8 cellular contexts compared by ENCODE assay signal in the genomic region with DNA sequence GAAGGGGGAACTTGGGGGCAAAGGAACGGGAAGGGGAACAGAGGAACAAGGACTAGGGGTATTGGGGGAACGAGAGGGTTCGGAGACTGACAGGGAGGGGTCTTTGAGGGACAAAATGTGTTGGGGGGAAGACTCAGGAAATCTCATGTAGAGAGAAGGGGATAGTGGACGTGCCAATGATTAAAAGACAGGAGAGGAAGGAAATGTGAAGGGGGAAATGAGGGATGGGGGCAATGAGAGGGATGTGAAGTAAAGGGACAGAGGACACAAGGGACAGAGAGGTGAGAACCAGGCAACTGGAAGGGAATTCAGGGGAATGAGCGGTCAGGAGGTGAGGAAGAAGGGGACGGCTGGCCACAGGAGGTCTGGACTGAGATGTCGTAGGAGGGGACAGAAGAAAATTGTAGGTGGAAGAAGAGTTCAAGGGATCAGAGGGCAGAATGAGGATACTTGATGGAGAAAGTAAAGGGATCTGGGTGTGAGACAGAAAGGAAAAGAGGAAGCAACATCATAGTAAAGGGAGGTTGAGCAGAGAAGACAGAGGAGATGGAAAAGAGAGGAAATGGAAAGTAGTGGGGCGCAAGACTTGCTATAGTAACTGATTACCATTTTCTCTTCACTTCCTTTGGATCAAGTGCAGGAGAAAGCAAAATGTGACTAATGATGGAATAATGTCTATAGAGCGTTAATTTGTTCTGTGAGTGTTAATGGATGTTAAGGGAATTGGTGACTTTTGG. TPM values are rescaled to one million over a fixed set of nuclear protein-coding genes. Genes with fewer than 3 reads are reported as not detected.
DNase-seq lines count a peak whose midpoint lies in the region; ATAC-seq, FAIRE-seq and TF ChIP-seq lines count a peak whose summit lies in the region.

No MANE protein-coding gene starts in this region.

- peak overlapping the region; percentile 96 for H3K4me3 Mint-ChIP-seq in activated T-helper 2 cell treated with anti-CD3 and anti-CD28 coated beads, Interferon-gamma antibody, Interleukin-2, Interleukin-4, amounts not matched to agents 10 μg/mL and 5 μg/mL and 100 μg/mL, durations not matched to agents 14 hours and 24 hours and 36 hours (ENCODE audit: low read depth)

- H3K9me3 Mint-ChIP-seq in activated T-helper 2 cell treated with anti-CD3 and anti-CD28 coated beads, Interferon-gamma antibody, Interleukin-2, Interleukin-4, amounts not matched to agents 10 μg/mL and 5 μg/mL and 100 μg/mL, durations not matched to agents 14 hours and 24 hours and 36 hours, result no peaks in the 10 kb centered on the region

- no peak for FAIRE-seq in keratinocyte (lab: Jason Lieb, UNC)

- peak overlapping the region; percentile 88 for H3K4me2 ChIP-seq in keratinocyte (ENCODE audit: control insufficient read depth, extremely low read depth, insufficient read depth, low read depth, low read length)

- H3K27me3 Mint-ChIP-seq in activated T-helper 2 cell treated with anti-CD3 and anti-CD28 coated beads, Interferon-gamma antibody, Interleukin-2, Interleukin-4, amounts not matched to agents 10 μg/mL and 5 μg/mL and 100 μg/mL, durations not matched to agents 14 hours and 24 hours and 36 hours (ENCODE audit: low read depth), result no peaks in the 10 kb centered on the region

- H3K27ac Mint-ChIP-seq in activated T-helper 2 cell treated with anti-CD3 and anti-CD28 coated beads, Interferon-gamma antibody, Interleukin-2, Interleukin-4, amounts not matched to agents 10 μg/mL and 5 μg/mL and 100 μg/mL, durations not matched to agents 14 hours and 24 hours and 36 hours, result peak overlapping the region; percentile 86

- intact Hi-C loops in activated T-helper 2 cell treated with anti-CD3 and anti-CD28 coated beads, Interferon-gamma antibody, Interleukin-2, Interleukin-4, amounts not matched to agents 10 μg/mL and 5 μg/mL and 100 μg/mL, durations not matched to agents 14 hours and 24 hours and 36 hours (cut with micrococcal nuclease), result loop anchor here (2.0 to 10.0 kb wide), 5 partner anchors 33 to 485 kb away; partner anchors contain the start of genes APH1B, RPS27L and TPM1

- H3K9ac ChIP-seq in HUES6 (ENCODE audit: low read length), result peak overlapping the region; percentile 73
- peak overlapping the region; percentile 76 for H3K9ac ChIP-seq in keratinocyte (ENCODE audit: control insufficient read depth, extremely low read depth, insufficient read depth, low read length)

- H3K36me3 Mint-ChIP-seq in activated T-helper 2 cell treated with anti-CD3 and anti-CD28 coated beads, Interferon-gamma antibody, Interleukin-2, Interleukin-4, amounts not matched to agents 10 μg/mL and 5 μg/mL and 100 μg/mL, durations not matched to agents 14 hours and 24 hours and 36 hours (ENCODE audit: low read depth), result peaks cover 40% of the 10 kb centered on the region

- H3K4me1 ChIP-seq in BE2C (peaks cover 13% of the 10 kb centered on the region), HUES6 (ENCODE audit: control insufficient read depth, insufficient read depth, low read length) (peaks cover 23% of the 10 kb centered on the region), keratinocyte (ENCODE audit: control insufficient read depth, extremely low read depth, insufficient read depth, low read length) (peaks cover 41% of the 10 kb centered on the region)

- no peak overlapping the region for H3K27ac ChIP-seq in HUES6 (ENCODE audit: low read depth, low read length)
- peak overlapping the region; percentile 60 for H3K27ac ChIP-seq in keratinocyte (ENCODE audit: control insufficient read depth, insufficient read depth, low read length)
- peak overlapping the region; percentile 65 for H3K27ac ChIP-seq in temporal lobe (ENCODE audit: low read depth, low read length)

- TF ChIP-seq CTCF in BE2C (IDR thresholded peaks at IDR 0.05; ENCODE audit: low read depth, low read length), result no peak
- TF ChIP-seq CTCF in keratinocyte (optimal IDR thresholded peaks at IDR 0.05 in 1 of 3, IDR thresholded peaks at IDR 0.05 in 1 of 3, conservative IDR thresholded peaks at IDR 0.05 in 1 of 3; ENCODE audit: extremely low read depth in 1 of 3, insufficient read depth in 2 of 3, low read length in 3 of 3), result no peak

- peaks cover 45% of the 10 kb centered on the region for H3K4me1 Mint-ChIP-seq in activated T-helper 2 cell treated with anti-CD3 and anti-CD28 coated beads, Interferon-gamma antibody, Interleukin-2, Interleukin-4, amounts not matched to agents 10 μg/mL and 5 μg/mL and 100 μg/mL, durations not matched to agents 14 hours and 24 hours and 36 hours (ENCODE audit: low read depth)

- H3K9me3 ChIP-seq in BE2C, result no peaks in the 10 kb centered on the region
- H3K9me3 ChIP-seq in HUES6 (ENCODE audit: control insufficient read depth, insufficient read depth, low read depth, low read length), result no peaks in the 10 kb centered on the region
- H3K9me3 ChIP-seq in keratinocyte (ENCODE audit: control insufficient read depth, low read depth, low read length), result no peaks in the 10 kb centered on the region

- peak overlapping the region; percentile 72 for H2AFZ ChIP-seq in keratinocyte (ENCODE audit: control insufficient read depth, low read length)

- DNase-seq in BE2C (no peak), keratinocyte (ENCODE audit: low read depth, low spot score) (no peak), NCI-H510A (lab: John Stamatoyannopoulos, UW) (no peak), HPDE6-E6E7 (ENCODE audit: extremely low spot score) (no peak)
- DNase-seq in activated T-helper 2 cell treated with anti-CD3 and anti-CD28 coated beads, Interferon-gamma antibody, Interleukin-2, Interleukin-4, amounts not matched to agents 10 μg/mL and 5 μg/mL and 100 μg/mL, durations not matched to agents 14 hours and 24 hours and 36 hours (ENCODE audit: low spot score), result no peak

- H3K27me3 ChIP-seq in BE2C, result no peaks in the 10 kb centered on the region
- no peaks in the 10 kb centered on the region for H3K27me3 ChIP-seq in HUES6 (ENCODE audit: control insufficient read depth, insufficient read depth, low read length)
- no peaks in the 10 kb centered on the region for H3K27me3 ChIP-seq in keratinocyte (ENCODE audit: control insufficient read depth, extremely low read depth, insufficient read depth, low read length)

- ATAC-seq in GM19397 (IDR thresholded peaks at IDR 0.05; ENCODE audit: unreplicated experiment), result no peak

- dilution Hi-C loops in keratinocyte (cut with MboI; ENCODE audit: extremely low pct_ligation_motif_present, low sequenced_read_pairs), result no loop called here

- H4K20me1 ChIP-seq in keratinocyte (ENCODE audit: control insufficient read depth, extremely low read depth, insufficient read depth, low read length), result no peaks in the 10 kb centered on the region

- no peaks in the 10 kb centered on the region for H3K9me1 ChIP-seq in keratinocyte (ENCODE audit: control insufficient read depth, extremely low read depth, insufficient read depth, low read length)

- H3K79me2 ChIP-seq in keratinocyte (ENCODE audit: control insufficient read depth, insufficient read depth, low read length), result peaks cover 45% of the 10 kb centered on the region

- H3K36me3 ChIP-seq in BE2C (no peaks in the 10 kb centered on the region), HUES6 (ENCODE audit: control insufficient read depth, insufficient read depth, low read length) (no peaks in the 10 kb centered on the region), keratinocyte (ENCODE audit: control insufficient read depth in 2 of 2, extremely low read depth in 1 of 2, insufficient read depth in 2 of 2, low read length in 2 of 2) (no peaks in the 10 kb centered on the region)

- peak overlapping the region; percentile 86 for H3K4me3 ChIP-seq in BE2C (ENCODE audit: low read depth, low read length)
- peak overlapping the region; percentile 89 for H3K4me3 ChIP-seq in HUES6 (ENCODE audit: low read depth, low read length)
- peak overlapping the region; percentile 75 to 93 (median 86) for H3K4me3 ChIP-seq in keratinocyte (ENCODE audit: control insufficient read depth in 2 of 3, extremely low read depth in 1 of 3, insufficient read depth in 2 of 3, low read depth in 1 of 3, low read length in 3 of 3)

RNA-seq across cellular contexts. Expression of gene RAB8B, which starts 0.7 kb away (rescaled TPM):
- 5.5 TPM for polyA plus RNA-seq in BE2C (2012; ENCODE audit: insufficient read depth, insufficient read length, low read depth)
- 214 TPM in 2 replicates for total RNA-seq in activated T-helper 2 cell treated with anti-CD3 and anti-CD28 coated beads, Interferon-gamma antibody, Interleukin-2, Interleukin-4, amounts not matched to agents 10 μg/mL and 5 μg/mL and 100 μg/mL, durations not matched to agents 14 hours and 24 hours and 36 hours
- 26.4 to 34.6 TPM (median 31.2 TPM) in 3 replicates for polyA plus RNA-seq in keratinocyte
- polyA plus RNA-seq in keratinocyte (2011; ENCODE audit: low read depth), result 53.6 TPM
- polyA plus RNA-seq in keratinocyte (2011; cell fraction: cytosol; rRNA removed), result 42.9 and 50.0 TPM in 2 replicates
- polyA plus RNA-seq in keratinocyte (2011; cell fraction: nucleus; rRNA removed), result 27.8 and 33.4 TPM in 2 replicates
- 22.4 and 27.3 TPM in 2 replicates for polyA plus RNA-seq in keratinocyte (2012; ENCODE audit: low replicate concordance)
- 6.6 to 27.2 TPM (median 24.0 TPM) in 3 replicates for polyA minus RNA-seq in keratinocyte
- polyA minus RNA-seq in keratinocyte (2011; cell fraction: cytosol; rRNA and poly(A)+ RNA removed), result 77.3 TPM
- polyA minus RNA-seq in keratinocyte (2011; cell fraction: nucleus; rRNA and poly(A)+ RNA removed), result 18.4 and 30.9 TPM in 2 replicates
- 74.3 TPM for total RNA-seq in temporal lobe

RNA-seq across cellular contexts. Expression of gene RPS27L, which starts 32.8 kb away (rescaled TPM):
- polyA plus RNA-seq in BE2C (2012; ENCODE audit: insufficient read depth, insufficient read length, low read depth), result 17.8 TPM
- total RNA-seq in activated T-helper 2 cell treated with anti-CD3 and anti-CD28 coated beads, Interferon-gamma antibody, Interleukin-2, Interleukin-4, amounts not matched to agents 10 μg/mL and 5 μg/mL and 100 μg/mL, durations not matched to agents 14 hours and 24 hours and 36 hours, result 164 and 167 TPM in 2 replicates
- 123 to 208 TPM (median 154 TPM) in 3 replicates for polyA plus RNA-seq in keratinocyte
- polyA plus RNA-seq in keratinocyte (2011; ENCODE audit: low read depth), result 24.1 TPM
- 180 and 341 TPM in 2 replicates for polyA plus RNA-seq in keratinocyte (2011; cell fraction: cytosol; rRNA removed)
- 63.1 and 79.2 TPM in 2 replicates for polyA plus RNA-seq in keratinocyte (2011; cell fraction: nucleus; rRNA removed)
- 171 and 189 TPM in 2 replicates for polyA plus RNA-seq in keratinocyte (2012; ENCODE audit: low replicate concordance)
- 15.4 to 36.3 TPM (median 20.9 TPM) in 3 replicates for polyA minus RNA-seq in keratinocyte
- polyA minus RNA-seq in keratinocyte (2011; cell fraction: cytosol; rRNA and poly(A)+ RNA removed), result 46.2 TPM
- 7.2 and 18.6 TPM in 2 replicates for polyA minus RNA-seq in keratinocyte (2011; cell fraction: nucleus; rRNA and poly(A)+ RNA removed)
- 23.4 TPM for total RNA-seq in temporal lobe
